In genomic region chr6:57222684-57223077, GRCh38 we compare ENCODE assay signal across 1 cellular context.
TF ChIP-seq lines count a peak whose summit lies in the region.

No MANE protein-coding gene starts in this region.

TF ChIP-seq in endothelial cell of umbilical vein, 7 proteins besides CTCF, POLR2A, EP300 and RAD21 (continued from another document):
- TF ChIP-seq EZH2 (IDR thresholded peaks at IDR 0.05; ENCODE audit: borderline replicate concordance, low read depth, low read length, severe bottlenecking) (no peak), POLR2AphosphoS5 (IDR thresholded peaks at IDR 0.05; ENCODE audit: insufficient read depth, low read depth, low read length) (no peak), GATA2 (IDR thresholded peaks at IDR 0.05; ENCODE audit: insufficient read depth, insufficient read length, low read depth, low read length) (no peak)
